Comparison of ENCODE assay signal across 19 cellular contexts in the genomic region with DNA sequence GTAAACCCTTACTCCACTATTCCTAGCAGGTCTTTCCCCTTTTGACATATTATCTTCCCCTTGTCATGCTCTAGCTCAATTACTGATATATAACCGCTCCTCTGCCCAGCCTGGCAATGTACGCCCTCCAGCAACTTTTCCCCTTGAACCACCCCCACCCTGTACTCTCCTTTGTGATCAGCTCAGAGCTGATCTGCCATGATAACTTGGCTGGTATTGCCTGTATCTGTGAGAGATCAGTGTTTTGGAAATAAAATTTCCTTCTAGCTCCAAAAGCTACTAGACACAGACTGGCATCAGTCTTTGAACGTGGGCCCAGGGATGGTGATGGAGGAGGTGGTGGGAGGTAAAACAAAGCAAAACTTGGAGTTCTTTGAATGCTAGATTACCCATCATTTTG. TPM values are rescaled to one million over a fixed set of nuclear protein-coding genes. Genes with fewer than 3 reads are reported as not detected.
DNase-seq lines count a peak whose midpoint lies in the region; ATAC-seq and TF ChIP-seq lines count a peak whose summit lies in the region.
"Had no signal": no experiment of that assay in that cellular context is flagged by ENCODE, and none has a peak within 500 bp of the region (broad histone marks: within the 10 kb centered on the region; RNA-seq: fewer than 3 reads in every experiment).

No MANE protein-coding gene starts in this region.

- no peak for TF ChIP-seq POLR2A in gastroesophageal sphincter (IDR thresholded peaks at IDR 0.05)
- TF ChIP-seq POLR2A in stomach (IDR thresholded peaks at IDR 0.05), result no peak

- intact Hi-C loops in left ventricle myocardium inferior (cut with micrococcal nuclease), result no loop called here
- intact Hi-C loops in Right ventricle myocardium inferior (cut with DNase I), result loop anchor here (2.0 kb wide), 1 partner anchor 101 kb away; a partner anchor contains a TSS
- intact Hi-C loops in stomach (cut with DNase I; ENCODE audit: low total_unique reads), result loop anchor here (5.0 kb wide), 1 partner anchor 48 kb away; no protein-coding TSS in a partner anchor

- H3K27me3 ChIP-seq in left ventricle myocardium inferior (ENCODE audit: low read depth) (peaks cover 6% of the 10 kb centered on the region), gastroesophageal sphincter (no peaks in the 10 kb centered on the region), stomach (peaks cover 0 to 7% (median 0%) of the 10 kb centered on the region in 3 donors)

- no peak for TF ChIP-seq CTCF in left ventricle myocardium inferior (IDR thresholded peaks at IDR 0.05; ENCODE audit: borderline replicate concordance)
- no peak for TF ChIP-seq CTCF in gastroesophageal sphincter (IDR thresholded peaks at IDR 0.05)
- TF ChIP-seq CTCF in stomach (IDR thresholded peaks at IDR 0.05), result no peak

- no peak for DNase-seq in left ventricle myocardium inferior
- DNase-seq in Right ventricle myocardium inferior (ENCODE audit: missing footprints), result no peak
- no peak for DNase-seq in stomach
- DNase-seq in epidermal melanocyte (ENCODE audit: insufficient read length, low spot score), result no peak
- DNase-seq in NCI-H2029 (lab: John Stamatoyannopoulos, UW), result no peak
- DNase-seq in NCI-H1694 treated with DMSO at 0.1 percent for 48 hours (lab: John Stamatoyannopoulos, UW), result no peak
- DNase-seq: COR-L47, DMS 273 treated with DMSO at 0.1 percent for 48 hours, DND-41, KG1, NCI-H1417, NCI-H1930, NCI-H345, NCI-H524 treated with DMSO at 0.1 percent for 48 hours, PC-3, RPMI8226 had no signal

- ATAC-seq in Right ventricle myocardium inferior (no peak), gastroesophageal sphincter (no peak), HG03196 (IDR thresholded peaks at IDR 0.05; ENCODE audit: unreplicated experiment) (no peak)
- ATAC-seq: HepG2, PC-3 had no signal

- H3K9me3 ChIP-seq in left ventricle myocardium inferior (replicated peaks), result no peaks in the 10 kb centered on the region
- no peaks in the 10 kb centered on the region for H3K9me3 ChIP-seq in gastroesophageal sphincter
- H3K9me3 ChIP-seq in stomach, result no peaks in the 10 kb centered on the region

- H3K4me1 ChIP-seq in left ventricle myocardium inferior (peaks cover 74% of the 10 kb centered on the region), gastroesophageal sphincter (peaks cover 18 to 79% (median 32%) of the 10 kb centered on the region in 3 donors), stomach (peaks cover 44 to 100% (median 75%) of the 10 kb centered on the region in 4 donors)

- H3K4me3 ChIP-seq in left ventricle myocardium inferior (no peak overlapping the region), gastroesophageal sphincter (no peak overlapping the region), stomach (no peak overlapping the region)

- peaks cover 6% of the 10 kb centered on the region for H3K36me3 ChIP-seq in left ventricle myocardium inferior
- peaks cover 3 to 44% of the 10 kb centered on the region in 2 donors for H3K36me3 ChIP-seq in gastroesophageal sphincter
- peaks cover 0 to 20% (median 7%) of the 10 kb centered on the region in 4 donors for H3K36me3 ChIP-seq in stomach

- TF ChIP-seq EP300 in gastroesophageal sphincter (IDR thresholded peaks at IDR 0.05) (no peak), stomach (IDR thresholded peaks at IDR 0.05) (no peak)

- 76 to 92% methylated on average over 2 to 3 of the region's 3 CpGs for WGBS in gastroesophageal sphincter (ENCODE audit: low coverage in 1 of 2), 2 donors
- 81 to 89% (median 83%) methylated on average over 3 of the region's 3 CpGs for WGBS in stomach, 5 donors

- peak overlapping the region; percentile 87 for H3K27ac ChIP-seq in left ventricle myocardium inferior (replicated peaks)
- peak overlapping the region; percentile 20 to 98 (median 94) for H3K27ac ChIP-seq in gastroesophageal sphincter
- peak overlapping the region in 4 of 5 donors; percentile 53 to 93 (median 90) for H3K27ac ChIP-seq in stomach

RNA-seq across cellular contexts. Expression of a gene that starts 42.9 kb away (rescaled TPM):
- total RNA-seq in left ventricle myocardium inferior (20.2 TPM), Right ventricle myocardium inferior (20.7 TPM), gastroesophageal sphincter (100 to 1,000 TPM; 125 to 164 (median 153) TPM), stomach (100 to 1,000 TPM in 1 of 5 donors, 10 to 100 TPM in 4; 19.1 to 128 (median 60.4) TPM)
- polyA plus RNA-seq in stomach, result 10 to 100 TPM in 2 of 3 donors, 1 to 10 TPM in 1; 6.2 to 15.6 (median 11.3) TPM

RNA-seq across cellular contexts. Expression of a gene that starts 45.1 kb away (rescaled TPM):
- total RNA-seq in left ventricle myocardium inferior (176 TPM), Right ventricle myocardium inferior (157 TPM), gastroesophageal sphincter (10 to 100 TPM; 18.2 to 38.6 (median 32.1) TPM), stomach (10 to 100 TPM in 4 of 5 donors, 1 to 10 TPM in 1; 1.2 to 36.5 (median 13.9) TPM)
- polyA plus RNA-seq in stomach, result 10 to 100 TPM; 10.2 to 17.5 (median 14.7) TPM
